Comparison of ENCODE assay signal across 8 cellular contexts in the genomic region with DNA sequence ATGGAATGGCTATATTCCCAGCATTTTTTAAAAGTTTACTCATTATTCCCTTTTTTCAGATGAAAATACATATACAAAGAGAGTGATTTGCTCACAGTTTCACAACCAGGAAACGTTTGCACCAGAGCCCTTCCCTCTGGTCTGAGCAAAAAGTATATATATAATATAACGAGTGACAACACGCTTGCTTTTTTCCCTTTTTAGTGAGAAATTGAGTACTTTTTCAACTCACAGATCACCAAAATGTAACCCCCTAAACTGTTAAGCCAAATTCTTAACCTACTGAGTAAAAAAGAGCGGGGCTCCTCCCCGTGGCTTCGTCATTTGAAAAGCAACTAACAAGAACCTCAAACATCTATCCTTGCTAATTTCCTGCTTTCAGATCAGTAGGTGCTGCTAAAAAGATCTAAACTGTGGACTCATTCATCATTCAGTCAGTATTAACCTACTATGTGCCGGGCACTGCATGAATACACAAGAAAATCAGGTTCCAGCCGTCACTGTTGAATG. TPM values are rescaled to one million over a fixed set of nuclear protein-coding genes. Genes with fewer than 3 reads are reported as not detected.
DNase-seq lines count a peak whose midpoint lies in the region; ATAC-seq and TF ChIP-seq lines count a peak whose summit lies in the region.

No MANE protein-coding gene starts in this region.

- H3K4me3 ChIP-seq in heart right ventricle = peak overlapping the region; percentile 20 to 97 (median 85)
- peak overlapping the region; percentile 76 to 97 (median 80) for H3K4me3 ChIP-seq in mammary epithelial cell (replicated peaks in 1 of 3; ENCODE audit: insufficient read depth in 1 of 3, low read depth in 2 of 3, low read length in 3 of 3)

- intact Hi-C loops in heart right ventricle (cut with DNase I) (loop anchor here in 6 of 10 donors (5.0 to 10.0 kb wide), 7 partner anchors 160 to 440 kb away; partner anchors contain the start of genes UGCG (in 3 of the 6) and SUSD1 (in 1 of the 6)), left cardiac atrium (cut with DNase I) (no loop called here), mammary epithelial cell (cut with micrococcal nuclease) (loop anchor here (5.0 kb wide), 2 partner anchors 87 to 102 kb away; no protein-coding TSS in a partner anchor)

- H3K4me1 ChIP-seq in heart right ventricle = peaks cover 0 to 34% (median 17%) of the 10 kb centered on the region in 9 donors
- H3K4me1 ChIP-seq in mammary epithelial cell (ENCODE audit: insufficient read depth, low read length) = peaks cover 20% of the 10 kb centered on the region

- dilution Hi-C loops in mammary epithelial cell (cut with HindIII; ENCODE audit: low sequenced_read_pairs) = no loop called here

- CTCF ChIA-PET in mammary epithelial cell (lab: Charles Lee; ENCODE audit: low non-redundant PET) = interaction anchor here (0.6 to 0.7 kb wide), 2 partner anchors 130 to 147 kb away, joined by 10 to 33 read pairs; no protein-coding TSS in a partner anchor

- H3K27me3 ChIP-seq in heart right ventricle (no peaks in the 10 kb centered on the region), mammary epithelial cell (ENCODE audit: insufficient read depth, low read length) (no peaks in the 10 kb centered on the region)

- 29 to 30% methylated on average over 8 of the region's 8 CpGs for WGBS in heart right ventricle, 2 donors
- 16% methylated on average over 8 of the region's 8 CpGs for WGBS in mammary epithelial cell (ENCODE audit: low coverage, missing lambda C conversion rate)

- H3K9me3 ChIP-seq in heart right ventricle (no peaks in the 10 kb centered on the region), mammary epithelial cell (replicated peaks; ENCODE audit: insufficient read depth, low read length) (no peaks in the 10 kb centered on the region)

- H3K27ac ChIP-seq in heart right ventricle (peak overlapping the region; percentile 41 to 100 (median 99)), mammary epithelial cell (ENCODE audit: insufficient read depth, low read depth, low read length) (peak overlapping the region; percentile 93)

- DNase-seq in heart right ventricle = no peak
- DNase-seq in left cardiac atrium = no peak
- peak; percentile 50 for DNase-seq in SK-MEL-5 (ENCODE audit: low read depth, low spot score)
- peak; percentile 58 for DNase-seq in mammary epithelial cell
- peak; percentile 46 for DNase-seq in medulla oblongata (ENCODE audit: extremely low spot score)
- peak; percentile 51 for DNase-seq in stimulated activated naive CD4-positive, alpha-beta T cell treated with Interleukin-2 at 50 U/mL for 16 hours (lab: John Stamatoyannopoulos, UW)
- no peak for DNase-seq in DMS 273 (lab: John Stamatoyannopoulos, UW; ENCODE audit: unreplicated experiment)

- TF ChIP-seq CTCF in heart right ventricle (IDR thresholded peaks at IDR 0.05) = no peak
- TF ChIP-seq CTCF in mammary epithelial cell (conservative IDR thresholded peaks at IDR 0.05 in 1 of 2, IDR thresholded peaks at IDR 0.05 in 1 of 2; ENCODE audit: extremely low read depth in 1 of 2, insufficient read depth in 1 of 2, low read depth in 1 of 2, low read length in 2 of 2) = no peak

- no peaks in the 10 kb centered on the region for H4K20me1 ChIP-seq in mammary epithelial cell (ENCODE audit: insufficient read depth, low read length)

- H2AFZ ChIP-seq in mammary epithelial cell (ENCODE audit: low read depth, low read length) = peak overlapping the region; percentile 92

- no TSS peak for BruUV-seq in mammary epithelial cell (replicated peaks; lab: Mats Ljungman, UMichigan)

- H3K4me2 ChIP-seq in mammary epithelial cell (ENCODE audit: insufficient read depth, low read depth, low read length) = peak overlapping the region; percentile 91

- ATAC-seq in heart right ventricle = no peak
- no peak for ATAC-seq in left cardiac atrium
- ATAC-seq in HG03469 (IDR thresholded peaks at IDR 0.05; ENCODE audit: unreplicated experiment) = no peak

- in situ Hi-C loops in SK-MEL-5 (cut with HindIII; ENCODE audit: low pct_unique_long_range_greater_than_20kb, low sequenced_read_pairs) (no loop called here), mammary epithelial cell (cut with MboI; ENCODE audit: low sequenced_read_pairs in 2 of 2) (no loop called here)

- peaks cover 38% of the 10 kb centered on the region for H3K79me2 ChIP-seq in mammary epithelial cell (ENCODE audit: insufficient read depth, low read length)

- H3K36me3 ChIP-seq in heart right ventricle (no peaks in the 10 kb centered on the region), mammary epithelial cell (ENCODE audit: insufficient read depth, low read length) (peaks cover 1% of the 10 kb centered on the region)

- H3K9ac ChIP-seq in mammary epithelial cell (ENCODE audit: insufficient read depth, low read length) = peak overlapping the region; percentile 92

RNA-seq across cellular contexts. Expression of gene PTBP3, which starts 1.0 kb away (rescaled TPM):
- total RNA-seq in heart right ventricle (10 to 100 TPM in 9 of 10 donors, 1 to 10 TPM in 1; 9.2 to 35.5 (median 16.2) TPM), left cardiac atrium (10 to 100 TPM; 20.3 to 25.4 TPM), mammary epithelial cell (10 to 100 TPM; 73.2 to 95.9 TPM)
- polyA plus RNA-seq in heart right ventricle (1 to 10 TPM; 3.7 to 5.7 TPM), mammary epithelial cell (71.9 TPM)
- 41.8 and 42.7 TPM in 2 replicates for total RNA-seq in SK-MEL-5 (2014; rRNA removed; shearing (Covaris generic))
- 59.9 and 72.6 TPM in 2 replicates for polyA plus RNA-seq in SK-MEL-5 (2015; cell fraction: cytosol; rRNA removed)
- polyA plus RNA-seq in SK-MEL-5 (2015; cell fraction: nucleus; rRNA removed) = 24.7 and 28.0 TPM in 2 replicates
- 142 TPM for polyA minus RNA-seq in mammary epithelial cell

RNA-seq across cellular contexts. Expression of gene HSDL2, which starts 45.5 kb away (rescaled TPM):
- total RNA-seq in heart right ventricle (100 to 1,000 TPM; 129 to 238 (median 198) TPM), left cardiac atrium (100 to 1,000 TPM in 1 of 2 donors, 10 to 100 TPM in 1; 99.3 to 107 TPM), mammary epithelial cell (10 to 100 TPM; 33.5 to 34.2 TPM)
- polyA plus RNA-seq in heart right ventricle (100 to 1,000 TPM in 1 of 2 donors, 10 to 100 TPM in 1; 36.6 to 119 TPM), mammary epithelial cell (28.2 TPM)
- 34.1 and 35.3 TPM in 2 replicates for total RNA-seq in SK-MEL-5 (2014; rRNA removed; shearing (Covaris generic))
- 22.8 and 27.6 TPM in 2 replicates for polyA plus RNA-seq in SK-MEL-5 (2015; cell fraction: cytosol; rRNA removed)
- 19.2 and 23.6 TPM in 2 replicates for polyA plus RNA-seq in SK-MEL-5 (2015; cell fraction: nucleus; rRNA removed)
- 20.9 TPM for polyA minus RNA-seq in mammary epithelial cell

Comparison
In these comparisons a context has a peak if more than half of its experiments do, and no peak if none do; other contexts are left out.
1. intact Hi-C loops: an anchor here in heart right ventricle (5.0 to 10.0 kb wide) and mammary epithelial cell (5.0 kb wide); none called in left cardiac atrium.
2. DNase-seq: peak in SK-MEL-5 (single experiment), mammary epithelial cell (single experiment), medulla oblongata (single experiment) and stimulated activated naive CD4-positive, alpha-beta T cell treated with Interleukin-2 at 50 U/mL for 16 hours (single experiment); none in heart right ventricle (0 of 2), left cardiac atrium (single experiment) and DMS 273 (single experiment).